Comparison of ENCODE assay signal across 20 cellular contexts in genomic region chr2:195842932-195843331, GRCh38.
DNase-seq lines count a peak whose midpoint lies in the region; ATAC-seq and TF ChIP-seq lines count a peak whose summit lies in the region.
"Had no signal": no experiment of that assay in that cellular context is flagged by ENCODE, and none has a peak within 500 bp of the region (broad histone marks: within the 10 kb centered on the region; RNA-seq: fewer than 3 reads in every experiment).

No MANE protein-coding gene starts in this region.

- peak overlapping the region; percentile 35 for H3K4me3 Mint-ChIP-seq in activated naive CD8-positive, alpha-beta T cell
- H3K4me3 Mint-ChIP-seq in activated naive CD8-positive, alpha-beta T cell treated with anti-CD3 and anti-CD28 coated beads for 36 hours, result no peak overlapping the region

- no peak for DNase-seq in activated naive CD8-positive, alpha-beta T cell treated with anti-CD3 and anti-CD28 coated beads for 36 hours
- DNase-seq in PC-9 (no peak), osteoblast (ENCODE audit: insufficient read length, low spot score, missing footprints) (no peak), NCI-H1436 treated with DMSO at 0.1 percent for 48 hours (lab: John Stamatoyannopoulos, UW) (no peak), lower leg skin (ENCODE audit: low spot score in 2 of 2) (no peak)
- no peak for DNase-seq in stimulated activated CD4-positive, alpha-beta T cell treated with anti-CD3 and anti-CD28 coated beads, Interleukin-1b, Interleukin-23, amount 100 ng/mL, for 48 hours
- DNase-seq: activated CD4-positive, alpha-beta T cell treated with anti-CD3 and anti-CD28 coated beads for 4 hours; activated T-cell treated with anti-CD3 and anti-CD28 coated beads, Interleukin-2, amount 50 U/mL, for 48 hours; caudate nucleus; effector CD4-positive, alpha-beta T cell; hypothalamus; kidney glomerular epithelial cell; mucosa of descending colon; nucleus accumbens; SIG-M5; uterus had no signal

- no peaks in the 10 kb centered on the region for H4K20me1 ChIP-seq in PC-9 (ENCODE audit: insufficient read depth)
- no peaks in the 10 kb centered on the region for H4K20me1 ChIP-seq in osteoblast (ENCODE audit: insufficient read depth, low read length)

- H3K27me3 Mint-ChIP-seq in activated naive CD8-positive, alpha-beta T cell, result no peaks in the 10 kb centered on the region
- no peaks in the 10 kb centered on the region for H3K27me3 Mint-ChIP-seq in activated naive CD8-positive, alpha-beta T cell treated with anti-CD3 and anti-CD28 coated beads for 36 hours

- peak overlapping the region; percentile 43; the same call in 1 of the 2 replicates for H2AFZ ChIP-seq in PC-9
- peak overlapping the region; percentile 73 for H2AFZ ChIP-seq in osteoblast (ENCODE audit: low read length)

- H3K27ac Mint-ChIP-seq in activated naive CD8-positive, alpha-beta T cell, result no peak overlapping the region
- H3K27ac Mint-ChIP-seq in activated naive CD8-positive, alpha-beta T cell treated with anti-CD3 and anti-CD28 coated beads for 36 hours, result no peak overlapping the region

- TF ChIP-seq CTCF in PC-9 (conservative IDR thresholded peaks at IDR 0.05) (no peak), osteoblast (IDR thresholded peaks at IDR 0.05; ENCODE audit: extremely low read depth, low read depth, low read length) (no peak), lower leg skin (IDR thresholded peaks at IDR 0.05) (no peak)

- H3K4me2 ChIP-seq in PC-9 (peak overlapping the region; percentile 44; the same call in 1 of the 2 replicates), osteoblast (ENCODE audit: insufficient read depth, low read length) (peak overlapping the region; percentile 68)

- peak; percentile 40 for ATAC-seq in GM21390 (IDR thresholded peaks at IDR 0.05; ENCODE audit: unreplicated experiment)
- ATAC-seq: K562, mucosa of descending colon had no signal

- H3K27ac ChIP-seq in PC-9 (no peak overlapping the region), osteoblast (ENCODE audit: low read depth, low read length) (no peak overlapping the region)
- H3K27ac ChIP-seq: right atrium auricular region, uterus had no signal

- no peak for TF ChIP-seq POLR2A in lower leg skin (IDR thresholded peaks at IDR 0.05)

- WGBS in lower leg skin, 2 donors, result 75 to 76% methylated on average over 3 of the region's 3 CpGs

- no peaks in the 10 kb centered on the region for H3K9me3 Mint-ChIP-seq in activated naive CD8-positive, alpha-beta T cell (ENCODE audit: low read depth)
- H3K9me3 Mint-ChIP-seq in activated naive CD8-positive, alpha-beta T cell treated with anti-CD3 and anti-CD28 coated beads for 36 hours, result peaks cover 2% of the 10 kb centered on the region

- BruUV-seq in PC-9 (replicated peaks; lab: Mats Ljungman, UMichigan), result no TSS peak

- H3K4me1 ChIP-seq in PC-9 (replicated peaks; ENCODE audit: insufficient read depth), result no peaks in the 10 kb centered on the region
- peaks cover 5% of the 10 kb centered on the region for H3K4me1 ChIP-seq in osteoblast (ENCODE audit: insufficient read depth, low read length)
- H3K4me1 ChIP-seq: right atrium auricular region, uterus had no signal

- H3K36me3 ChIP-seq in PC-9 (ENCODE audit: low read depth), result no peaks in the 10 kb centered on the region
- H3K36me3 ChIP-seq in osteoblast (ENCODE audit: insufficient read depth, low read length), result no peaks in the 10 kb centered on the region
- H3K36me3 ChIP-seq: right atrium auricular region, uterus had no signal

- intact Hi-C loops in PC-9 (cut with micrococcal nuclease; ENCODE audit: unreplicated experiment), result no loop called here
- intact Hi-C loops in lower leg skin (cut with DNase I; ENCODE audit: low total_unique reads), result no loop called here

- POLR2A ChIA-PET in PC-9 (lab: Charles Lee; ENCODE audit: unreplicated experiment), result interaction anchor here (0.6 kb wide), 2 partner anchors 61 to 237 kb away, joined by 3 to 4 read pairs; no protein-coding TSS in a partner anchor

- H3K4me3 ChIP-seq in PC-9 (no peak overlapping the region), osteoblast (ENCODE audit: insufficient read depth, low read length) (peak overlapping the region; percentile 40), lower leg skin (ENCODE audit: low read depth, poor library complexity, severe bottlenecking) (no peak overlapping the region)
- H3K4me3 ChIP-seq: K562, mucosa of descending colon, right atrium auricular region, uterus had no signal

- CTCF ChIA-PET in PC-9 (lab: Charles Lee), result no interaction called here

- no peaks in the 10 kb centered on the region for H3K9me2 ChIP-seq in PC-9 (ENCODE audit: insufficient read depth)

- no peaks in the 10 kb centered on the region for H3F3A ChIP-seq in PC-9 (ENCODE audit: insufficient read depth, low read depth)

- H3K27me3 ChIP-seq in PC-9 (ENCODE audit: insufficient read depth, low read depth), result no peaks in the 10 kb centered on the region
- H3K27me3 ChIP-seq in osteoblast (ENCODE audit: insufficient read depth, low read length), result no peaks in the 10 kb centered on the region
- H3K27me3 ChIP-seq: right atrium auricular region, uterus had no signal

- peaks cover 4% of the 10 kb centered on the region for H3K36me3 Mint-ChIP-seq in activated naive CD8-positive, alpha-beta T cell
- H3K36me3 Mint-ChIP-seq in activated naive CD8-positive, alpha-beta T cell treated with anti-CD3 and anti-CD28 coated beads for 36 hours, result no peaks in the 10 kb centered on the region

- H3K79me2 ChIP-seq in PC-9 (ENCODE audit: low read depth), result no peaks in the 10 kb centered on the region
- H3K79me2 ChIP-seq in osteoblast (ENCODE audit: insufficient read depth, low read length), result no peaks in the 10 kb centered on the region

- H3K4me1 Mint-ChIP-seq in activated naive CD8-positive, alpha-beta T cell (ENCODE audit: low read depth), result peaks cover 16% of the 10 kb centered on the region
- H3K4me1 Mint-ChIP-seq in activated naive CD8-positive, alpha-beta T cell treated with anti-CD3 and anti-CD28 coated beads for 36 hours, result peaks cover 2% of the 10 kb centered on the region

- H3K9me3 ChIP-seq in PC-9 (ENCODE audit: insufficient read depth, low read depth) (no peaks in the 10 kb centered on the region), osteoblast (ENCODE audit: low read depth, low read length) (no peaks in the 10 kb centered on the region)
- H3K9me3 ChIP-seq: mucosa of descending colon, right atrium auricular region, uterus had no signal
